1 cellular context compared by ENCODE assay signal in genomic region chr7:66995045-66995776, GRCh38.
A peak's percentile ranks its signal among the peaks of the same experiment; 100 is the strongest.
TF ChIP-seq lines count a peak whose summit lies in the region.

Gene SBDS, minus strand, starts transcription at chr7:66995586. Its CDS starts 169 bp downstream, at chr7:66995417.

TF ChIP-seq in HepG2, 621 proteins besides CTCF, POLR2A, EP300 and RAD21 (continued from another document and continues in another):
- TF ChIP-seq GMEB2 (CRISPR knock-in tag; IDR thresholded peaks at IDR 0.05; ENCODE audit: low read depth) (0 out of 2 replicates have a peak, but pooled peaks have one; percentile 53), SP5 (CRISPR knock-in tag; IDR thresholded peaks at IDR 0.05; ENCODE audit: borderline replicate concordance, low read depth) (peak; percentile 47; the same call in 1 of the 2 replicates), KDM5B (CRISPR knock-in tag; IDR thresholded peaks at IDR 0.05; ENCODE audit: borderline replicate concordance) (peak; percentile 79; the same call in 1 of the 2 replicates), ZNF691 (CRISPR knock-in tag; IDR thresholded peaks at IDR 0.05; ENCODE audit: borderline replicate concordance, low read depth) (peak; percentile 60; the same call in 1 of the 2 replicates), ARHGAP35 (CRISPR knock-in tag; IDR thresholded peaks at IDR 0.05; ENCODE audit: borderline replicate concordance) (peak; percentile 47; the same call in 1 of the 2 replicates), NCOA2 (CRISPR knock-in tag; IDR thresholded peaks at IDR 0.05) (peak; percentile 34; the same call in 1 of the 2 replicates), ZNF441 (CRISPR knock-in tag; IDR thresholded peaks at IDR 0.05; ENCODE audit: borderline replicate concordance) (peak; percentile 30; the same call in 1 of the 2 replicates), SIN3B (IDR thresholded peaks at IDR 0.05; ENCODE audit: low read length) (peak; percentile 81), EED (CRISPR knock-in tag; IDR thresholded peaks at IDR 0.05) (peak; percentile 68; the same call in 1 of the 2 replicates), ZNF609 (CRISPR knock-in tag; IDR thresholded peaks at IDR 0.05; ENCODE audit: borderline replicate concordance) (0 out of 2 replicates have a peak, but pooled peaks have one; percentile 30), HCFC1 (IDR thresholded peaks at IDR 0.05; ENCODE audit: low read depth, low read length) (peak; percentile 56; the same call in 1 of the 2 replicates), ZBTB7A (CRISPR knock-in tag; IDR thresholded peaks at IDR 0.05) (0 out of 2 replicates have a peak, but pooled peaks have one; percentile 29), ZNF761 (CRISPR knock-in tag; conservative IDR thresholded peaks at IDR 0.05) (peak; percentile 87; the same call in 1 of the 2 replicates), HBP1 (CRISPR knock-in tag; IDR thresholded peaks at IDR 0.05; ENCODE audit: low read depth) (peak; percentile 36; the same call in 1 of the 2 replicates), ZNF33B (CRISPR knock-in tag; IDR thresholded peaks at IDR 0.05) (0 out of 2 replicates have a peak, but pooled peaks have one; percentile 58), ZNF710 (CRISPR knock-in tag; IDR thresholded peaks at IDR 0.05; ENCODE audit: borderline replicate concordance) (0 out of 2 replicates have a peak, but pooled peaks have one; percentile 48), KAT7 (CRISPR knock-in tag; IDR thresholded peaks at IDR 0.05; ENCODE audit: borderline replicate concordance) (peak; percentile 44; the same call in 1 of the 2 replicates), FOXC1 (CRISPR knock-in tag; IDR thresholded peaks at IDR 0.05; ENCODE audit: borderline replicate concordance) (peak; percentile 72; the same call in 1 of the 2 replicates), ARID2 (CRISPR knock-in tag; IDR thresholded peaks at IDR 0.05; ENCODE audit: borderline replicate concordance) (0 out of 2 replicates have a peak, but pooled peaks have one; percentile 33), ZNF275 (CRISPR knock-in tag; IDR thresholded peaks at IDR 0.05; ENCODE audit: borderline replicate concordance) (peak; percentile 91), ZNF768 (CRISPR knock-in tag; IDR thresholded peaks at IDR 0.05) (peak; percentile 71; the same call in 1 of the 2 replicates), ZNF30 (CRISPR knock-in tag; IDR thresholded peaks at IDR 0.05) (0 out of 2 replicates have a peak, but pooled peaks have one; percentile 54), IRF9 (CRISPR knock-in tag; IDR thresholded peaks at IDR 0.05; ENCODE audit: borderline replicate concordance) (0 out of 2 replicates have a peak, but pooled peaks have one; percentile 40), HDAC1 (CRISPR knock-in tag; IDR thresholded peaks at IDR 0.05) (peak; percentile 38; the same call in 1 of the 2 replicates), RFXANK (CRISPR knock-in tag; IDR thresholded peaks at IDR 0.05) (0 out of 2 replicates have a peak, but pooled peaks have one; percentile 53), TBX2 (CRISPR knock-in tag; IDR thresholded peaks at IDR 0.05; ENCODE audit: borderline replicate concordance) (peak; percentile 69), ZGPAT (CRISPR knock-in tag; IDR thresholded peaks at IDR 0.05) (peak; percentile 57; the same call in 1 of the 2 replicates), ZNF792 (CRISPR knock-in tag; IDR thresholded peaks at IDR 0.05) (0 out of 2 replicates have a peak, but pooled peaks have one; percentile 35), ZBTB25 (CRISPR knock-in tag; IDR thresholded peaks at IDR 0.05) (peak; percentile 49; the same call in 1 of the 2 replicates), ZFX (CRISPR knock-in tag; IDR thresholded peaks at IDR 0.05; ENCODE audit: low read depth) (peak; percentile 84), ZNF772 (CRISPR knock-in tag; IDR thresholded peaks at IDR 0.05) (peak; percentile 64; the same call in 1 of the 2 replicates), ARID4A (CRISPR knock-in tag; IDR thresholded peaks at IDR 0.05; ENCODE audit: borderline replicate concordance) (peak; percentile 86), NFKB2 (CRISPR knock-in tag; IDR thresholded peaks at IDR 0.05; ENCODE audit: borderline replicate concordance) (peak; percentile 66; the same call in 1 of the 2 replicates), CREB1 (IDR thresholded peaks at IDR 0.05) (peak; percentile 89), CREB1 (CRISPR knock-in tag; IDR thresholded peaks at IDR 0.05) (peak; percentile 81)
